ENCODE assay signal across 8 cellular contexts in genomic region chr9:129384138-129384886, GRCh38.
DNase-seq lines count a peak whose midpoint lies in the region; ATAC-seq lines count a peak whose summit lies in the region.

No MANE protein-coding gene starts in this region.

- no peak for ATAC-seq in activated naive CD8-positive, alpha-beta T cell treated with anti-CD3 and anti-CD28 coated beads, Interleukin-2, amount 10 ng/mL, durations not matched to agents 7 days and 5 days (ENCODE audit: low read depth)
- no peak for ATAC-seq in HG02840 (IDR thresholded peaks at IDR 0.05; ENCODE audit: low FRiP score, unreplicated experiment)
- ATAC-seq in GM21381 (IDR thresholded peaks at IDR 0.05; ENCODE audit: unreplicated experiment) = no peak

- H3K4me3 ChIP-seq in HUES6 (ENCODE audit: low read depth, low read length) = peak overlapping the region; percentile 64
- H3K4me3 ChIP-seq in stomach smooth muscle (ENCODE audit: low read length in 2 of 2) = peak overlapping the region; percentile 38 to 71

- H3K4me1 ChIP-seq in HUES6 (ENCODE audit: control insufficient read depth, insufficient read depth, low read length) (peaks cover 21% of the 10 kb centered on the region), stomach smooth muscle (ENCODE audit: control insufficient read depth, insufficient read depth, low read length) (peaks cover 16% of the 10 kb centered on the region)

- peak overlapping the region; percentile 93 for H3K27ac Mint-ChIP-seq in activated naive CD8-positive, alpha-beta T cell treated with anti-CD3 and anti-CD28 coated beads, Interleukin-2, amount 10 ng/mL, durations not matched to agents 7 days and 5 days

- no peaks in the 10 kb centered on the region for H3K36me3 ChIP-seq in HUES6 (ENCODE audit: control insufficient read depth, insufficient read depth, low read length)
- no peaks in the 10 kb centered on the region for H3K36me3 ChIP-seq in stomach smooth muscle (ENCODE audit: control insufficient read depth in 2 of 2, insufficient read depth in 2 of 2, low read length in 2 of 2)

- no peaks in the 10 kb centered on the region for H3K36me3 Mint-ChIP-seq in activated naive CD8-positive, alpha-beta T cell treated with anti-CD3 and anti-CD28 coated beads, Interleukin-2, amount 10 ng/mL, durations not matched to agents 7 days and 5 days

- peaks cover 14% of the 10 kb centered on the region for H3K4me1 Mint-ChIP-seq in activated naive CD8-positive, alpha-beta T cell treated with anti-CD3 and anti-CD28 coated beads, Interleukin-2, amount 10 ng/mL, durations not matched to agents 7 days and 5 days

- POLR2A ChIA-PET in activated naive CD8-positive, alpha-beta T cell treated with anti-CD3 and anti-CD28 coated beads, Interleukin-2, amount 10 ng/mL, durations not matched to agents 7 days and 5 days (lab: Charles Lee) = interaction anchor here (0.9 to 2.5 kb wide), 14 partner anchors 10 to 244 kb away, joined by 3 to 17 read pairs (median 5); partner anchors contain the start of gene IER5L

- H3K9ac ChIP-seq in HUES6 (ENCODE audit: low read length) = peak overlapping the region; percentile 49
- H3K9ac ChIP-seq in stomach smooth muscle (ENCODE audit: low read length in 2 of 2) = peak overlapping the region; percentile 87 to 89

- DNase-seq in activated naive CD8-positive, alpha-beta T cell treated with anti-CD3 and anti-CD28 coated beads, Interleukin-2, amount 10 ng/mL, durations not matched to agents 7 days and 5 days = no peak
- DNase-seq in cortex of kidney (lab: John Stamatoyannopoulos, UW) (no peak), hippocampal formation (lab: John Stamatoyannopoulos, UW) (no peak)

- H3K27ac ChIP-seq in HUES6 (ENCODE audit: low read depth, low read length) (no peak overlapping the region), layer of hippocampus (ENCODE audit: low read depth, low read length) (peak overlapping the region; percentile 94), stomach smooth muscle (ENCODE audit: low read length) (peak overlapping the region; percentile 85)

- H3K9me3 Mint-ChIP-seq in activated naive CD8-positive, alpha-beta T cell treated with anti-CD3 and anti-CD28 coated beads, Interleukin-2, amount 10 ng/mL, durations not matched to agents 7 days and 5 days = no peaks in the 10 kb centered on the region

- peak overlapping the region; percentile 83 for H3K4me3 Mint-ChIP-seq in activated naive CD8-positive, alpha-beta T cell treated with anti-CD3 and anti-CD28 coated beads, Interleukin-2, amount 10 ng/mL, durations not matched to agents 7 days and 5 days

- H3K27me3 Mint-ChIP-seq in activated naive CD8-positive, alpha-beta T cell treated with anti-CD3 and anti-CD28 coated beads, Interleukin-2, amount 10 ng/mL, durations not matched to agents 7 days and 5 days = peaks cover 2% of the 10 kb centered on the region

- H3K27me3 ChIP-seq in HUES6 (ENCODE audit: control insufficient read depth, insufficient read depth, low read length) (peaks cover 5% of the 10 kb centered on the region; the same call in 1 of the 2 replicates), layer of hippocampus (ENCODE audit: control insufficient read depth, insufficient read depth, low read length) (no peaks in the 10 kb centered on the region), stomach smooth muscle (ENCODE audit: control insufficient read depth in 1 of 2, insufficient read depth in 2 of 2, low read length in 2 of 2) (no peaks in the 10 kb centered on the region)

- H3K9me3 ChIP-seq in HUES6 (ENCODE audit: control insufficient read depth, insufficient read depth, low read depth, low read length) = no peaks in the 10 kb centered on the region
- no peaks in the 10 kb centered on the region for H3K9me3 ChIP-seq in stomach smooth muscle (ENCODE audit: control insufficient read depth in 2 of 2, low read length in 2 of 2)
